14 cellular contexts compared by ENCODE assay signal in genomic region chr5:160442824-160443431, GRCh38. TPM values are rescaled to one million over a fixed set of nuclear protein-coding genes. Genes with fewer than 3 reads are reported as not detected.
A peak's percentile ranks its signal among the peaks of the same experiment; 100 is the strongest.
DNase-seq lines count a peak whose midpoint lies in the region; ATAC-seq and TF ChIP-seq lines count a peak whose summit lies in the region.
"Had no signal": no experiment of that assay in that cellular context is flagged by ENCODE, and none has a peak within 500 bp of the region (broad histone marks: within the 10 kb centered on the region; RNA-seq: fewer than 3 reads in every experiment).

No MANE protein-coding gene starts in this region.

- H3K4me3 ChIP-seq in MM.1S (ENCODE audit: low read length) = no peak overlapping the region
- H3K4me3 ChIP-seq in thyroid gland (replicated peaks in 1 of 3) = no peak overlapping the region
- H3K4me3 ChIP-seq: SJCRH30 had no signal

- H3K4me2 ChIP-seq in MM.1S (ENCODE audit: low read depth, low read length) = peak overlapping the region; percentile 25

- no peak for ATAC-seq in natural killer cell treated with Interleukin-12 subunit alpha and Interleukin-12 subunit beta and Interleukin-15 and Interleukin-18, amount 100 ng/mL, for 72 hours
- ATAC-seq in natural killer cell (no peak), HG02610 (IDR thresholded peaks at IDR 0.05; ENCODE audit: unreplicated experiment) (peak; percentile 20), HG02973 (IDR thresholded peaks at IDR 0.05; ENCODE audit: unreplicated experiment) (no peak), left cardiac atrium (no peak)
- ATAC-seq: right cardiac atrium had no signal

- peak overlapping the region; percentile 6; the same call in 1 of the 2 replicates for H3K27ac ChIP-seq in MM.1S (ENCODE audit: low read length)
- peak overlapping the region; percentile 67 to 82 (median 70) for H3K27ac ChIP-seq in thyroid gland
- H3K27ac ChIP-seq: SJCRH30 had no signal

- peak overlapping the region; percentile 5 for H3K4me3 Mint-ChIP-seq in natural killer cell treated with Interleukin-12 subunit alpha and Interleukin-12 subunit beta and Interleukin-15 and Interleukin-18, amount 100 ng/mL, for 72 hours
- H3K4me3 Mint-ChIP-seq in natural killer cell = no peak overlapping the region
- H3K4me3 Mint-ChIP-seq: activated naive CD8-positive, alpha-beta T cell treated with anti-CD3 and anti-CD28 coated beads, Interleukin-2, amount 10 ng/mL, durations not matched to agents 7 days and 5 days; nephron had no signal

- peaks cover 11% of the 10 kb centered on the region; the same call in 1 of the 2 replicates for H3F3A ChIP-seq in MM.1S (ENCODE audit: insufficient read depth, low read length)

- no peaks in the 10 kb centered on the region for H3K27me3 Mint-ChIP-seq in natural killer cell treated with Interleukin-12 subunit alpha and Interleukin-12 subunit beta and Interleukin-15 and Interleukin-18, amount 100 ng/mL, for 72 hours
- no peaks in the 10 kb centered on the region for H3K27me3 Mint-ChIP-seq in natural killer cell (ENCODE audit: low read depth in 2 of 2)
- H3K27me3 Mint-ChIP-seq: activated naive CD8-positive, alpha-beta T cell treated with anti-CD3 and anti-CD28 coated beads, Interleukin-2, amount 10 ng/mL, durations not matched to agents 7 days and 5 days had no signal

- WGBS in thyroid gland, 2 donors = 51 to 60% methylated on average over 4 of the region's 4 CpGs

- no peak for DNase-seq in natural killer cell treated with Interleukin-12 subunit alpha and Interleukin-12 subunit beta and Interleukin-15 and Interleukin-18, amount 100 ng/mL, for 72 hours (ENCODE audit: low spot score)
- DNase-seq in natural killer cell = no peak
- DNase-seq in MM.1S = peak; percentile 32
- DNase-seq in thyroid gland = peak; percentile 84 to 87
- no peak for DNase-seq in NOMO-1 (lab: John Stamatoyannopoulos, UW; ENCODE audit: unreplicated experiment in 2 of 2)
- DNase-seq in left cardiac atrium = no peak
- DNase-seq: activated naive CD8-positive, alpha-beta T cell treated with anti-CD3 and anti-CD28 coated beads, Interleukin-2, amount 10 ng/mL, durations not matched to agents 7 days and 5 days; NCI-H2107; right cardiac atrium; SJCRH30; stimulated activated CD4-positive, alpha-beta T cell treated with anti-CD3 and anti-CD28 coated beads, Interleukin-2, amount 100 ng/mL, for 48 hours had no signal

- intact Hi-C loops in natural killer cell (cut with micrococcal nuclease) = loop anchor here (10.0 kb wide), 1 partner anchor 1122 kb away; no protein-coding TSS in a partner anchor
- intact Hi-C loops in thyroid gland (cut with DNase I) = no loop called here
- intact Hi-C loops in left cardiac atrium (cut with DNase I) = no loop called here

- no peaks in the 10 kb centered on the region for H3K27me3 ChIP-seq in MM.1S (replicated peaks; ENCODE audit: insufficient read depth, low read length)
- no peaks in the 10 kb centered on the region for H3K27me3 ChIP-seq in thyroid gland
- H3K27me3 ChIP-seq: SJCRH30 had no signal

- H3K4me1 Mint-ChIP-seq in natural killer cell treated with Interleukin-12 subunit alpha and Interleukin-12 subunit beta and Interleukin-15 and Interleukin-18, amount 100 ng/mL, for 72 hours (ENCODE audit: low read depth in 2 of 2) = peaks cover 55 to 63% of the 10 kb centered on the region in 2 donors
- H3K4me1 Mint-ChIP-seq in natural killer cell = peaks cover 13 to 17% of the 10 kb centered on the region in 2 donors

- no peaks in the 10 kb centered on the region for H3K9me2 ChIP-seq in MM.1S (replicated peaks; ENCODE audit: insufficient read depth, low read length)

- TF ChIP-seq CTCF in natural killer cell (IDR thresholded peaks at IDR 0.05) = no peak
- TF ChIP-seq CTCF in MM.1S (IDR thresholded peaks at IDR 0.05; ENCODE audit: low read length) = no peak
- no peak for TF ChIP-seq CTCF in thyroid gland (IDR thresholded peaks at IDR 0.05)

- H3K4me1 ChIP-seq in MM.1S (ENCODE audit: low read length) (peaks cover 34% of the 10 kb centered on the region), thyroid gland (peaks cover 18 to 19% of the 10 kb centered on the region in 2 donors)

- no peak for TF ChIP-seq POLR2A in thyroid gland (IDR thresholded peaks at IDR 0.05)

- no peak overlapping the region for H3K9ac ChIP-seq in MM.1S (ENCODE audit: low read length)

- H3K9me3 Mint-ChIP-seq in natural killer cell treated with Interleukin-12 subunit alpha and Interleukin-12 subunit beta and Interleukin-15 and Interleukin-18, amount 100 ng/mL, for 72 hours = peaks cover 3% of the 10 kb centered on the region
- no peaks in the 10 kb centered on the region for H3K9me3 Mint-ChIP-seq in natural killer cell
- H3K9me3 Mint-ChIP-seq: activated naive CD8-positive, alpha-beta T cell treated with anti-CD3 and anti-CD28 coated beads, Interleukin-2, amount 10 ng/mL, durations not matched to agents 7 days and 5 days had no signal

- H3K79me2 ChIP-seq in MM.1S (ENCODE audit: low read length) = no peaks in the 10 kb centered on the region

- H3K9me3 ChIP-seq in MM.1S (replicated peaks; ENCODE audit: insufficient read depth, low read length) = no peaks in the 10 kb centered on the region
- H3K9me3 ChIP-seq in thyroid gland = no peaks in the 10 kb centered on the region
- H3K9me3 ChIP-seq: SJCRH30 had no signal

- H2AFZ ChIP-seq in MM.1S (ENCODE audit: low read length) = peak overlapping the region; percentile 16; the same call in 1 of the 2 replicates

- no peaks in the 10 kb centered on the region for H4K20me1 ChIP-seq in MM.1S (ENCODE audit: insufficient read depth, low read length)

- H3K36me3 Mint-ChIP-seq in natural killer cell treated with Interleukin-12 subunit alpha and Interleukin-12 subunit beta and Interleukin-15 and Interleukin-18, amount 100 ng/mL, for 72 hours = peaks cover 4% of the 10 kb centered on the region
- no peaks in the 10 kb centered on the region for H3K36me3 Mint-ChIP-seq in natural killer cell
- H3K36me3 Mint-ChIP-seq: activated naive CD8-positive, alpha-beta T cell treated with anti-CD3 and anti-CD28 coated beads, Interleukin-2, amount 10 ng/mL, durations not matched to agents 7 days and 5 days had no signal

- H3K36me3 ChIP-seq in MM.1S (replicated peaks; ENCODE audit: insufficient read depth, low read length) (no peaks in the 10 kb centered on the region), thyroid gland (no peaks in the 10 kb centered on the region)
- H3K36me3 ChIP-seq: SJCRH30 had no signal

- H3K27ac Mint-ChIP-seq in natural killer cell treated with Interleukin-12 subunit alpha and Interleukin-12 subunit beta and Interleukin-15 and Interleukin-18, amount 100 ng/mL, for 72 hours = peak overlapping the region; percentile 2 to 3
- no peak overlapping the region for H3K27ac Mint-ChIP-seq in natural killer cell
- H3K27ac Mint-ChIP-seq: activated naive CD8-positive, alpha-beta T cell treated with anti-CD3 and anti-CD28 coated beads, Interleukin-2, amount 10 ng/mL, durations not matched to agents 7 days and 5 days; nephron had no signal

RNA-seq across cellular contexts. Expression of gene PTTG1, which starts 21.3 kb away (rescaled TPM):
- 100 to 1,000 TPM; 139 to 241 TPM for total RNA-seq in natural killer cell treated with Interleukin-12 subunit alpha and Interleukin-12 subunit beta and Interleukin-15 and Interleukin-18, amount 100 ng/mL, for 72 hours
- total RNA-seq in natural killer cell (10 to 100 TPM; 11.7 to 14.8 (median 12.1) TPM), thyroid gland (100 to 1,000 TPM in 1 of 4 donors, 10 to 100 TPM in 3; 42.6 to 165 (median 79.4) TPM), left cardiac atrium (1 to 10 TPM; 2.4 to 3.3 TPM)

RNA-seq across cellular contexts. Expression of gene SLU7, which starts 24.0 kb away (rescaled TPM):
- total RNA-seq in natural killer cell treated with Interleukin-12 subunit alpha and Interleukin-12 subunit beta and Interleukin-15 and Interleukin-18, amount 100 ng/mL, for 72 hours = 10 to 100 TPM; 50.7 to 62.0 TPM
- total RNA-seq in natural killer cell = 100 to 1,000 TPM; 114 to 143 (median 118) TPM
- total RNA-seq in thyroid gland = 100 to 1,000 TPM in 2 of 4 donors, 10 to 100 TPM in 2; 70.1 to 122 (median 96.3) TPM
- total RNA-seq in left cardiac atrium = 10 to 100 TPM; 38.9 to 46.2 TPM

RNA-seq across cellular contexts. Expression of gene FAM200C, which starts 43.1 kb away (rescaled TPM):
- under 1 TPM; 0.78 to 1.00 TPM for total RNA-seq in natural killer cell treated with Interleukin-12 subunit alpha and Interleukin-12 subunit beta and Interleukin-15 and Interleukin-18, amount 100 ng/mL, for 72 hours
- total RNA-seq in natural killer cell (under 1 TPM; 0.28 to 0.57 (median 0.33) TPM), thyroid gland (1 to 10 TPM; 5.8 to 9.0 (median 7.2) TPM), left cardiac atrium (1 to 10 TPM; 2.1 to 4.2 TPM)

Comparison
In these comparisons a context has a peak if more than half of its experiments do, and no peak if none do; other contexts are left out.
1. H3K27ac Mint-ChIP-seq: peak in natural killer cell treated with Interleukin-12 subunit alpha and Interleukin-12 subunit beta and Interleukin-15 and Interleukin-18, amount 100 ng/mL, for 72 hours (2 of 2); none in natural killer cell (0 of 2).
2. DNase-seq: peak in MM.1S (single experiment) and thyroid gland (2 of 2); none in natural killer cell treated with Interleukin-12 subunit alpha and Interleukin-12 subunit beta and Interleukin-15 and Interleukin-18, amount 100 ng/mL, for 72 hours (single experiment), natural killer cell (single experiment), NOMO-1 (0 of 2) and left cardiac atrium (single experiment).